8 cellular contexts compared by ENCODE assay signal in genomic region chr17:28227278-28228108, GRCh38.
DNase-seq lines count a peak whose midpoint lies in the region; ATAC-seq and TF ChIP-seq lines count a peak whose summit lies in the region.

No MANE protein-coding gene starts in this region.

- no peak overlapping the region for H2BK15ac ChIP-seq in mesendoderm (replicated peaks; ENCODE audit: low read depth)

- H3K56ac ChIP-seq in mesendoderm (ENCODE audit: low read length) = peak overlapping the region; percentile 97

- no peaks in the 10 kb centered on the region for H3K79me1 ChIP-seq in mesendoderm (ENCODE audit: low read length)

- no peak for TF ChIP-seq RAD21 in SK-N-SH (IDR thresholded peaks at IDR 0.05; ENCODE audit: low read length)

- H2AFZ ChIP-seq in SK-N-SH (ENCODE audit: low read depth) = peak overlapping the region; percentile 65; the same call in 1 of the 2 replicates

- H3F3A ChIP-seq in SK-N-SH (replicated peaks; ENCODE audit: insufficient read depth) = no peaks in the 10 kb centered on the region

- POLR2A ChIA-PET in SK-N-SH (lab: Yijun Ruan, JAX) = no interaction called here

- H4K5ac ChIP-seq in mesendoderm (ENCODE audit: low read length) = no peak overlapping the region

- no peak overlapping the region for H2BK5ac ChIP-seq in mesendoderm (ENCODE audit: low read length)

- H2BK120ac ChIP-seq in mesendoderm (ENCODE audit: low read depth, low read length) = no peak overlapping the region

- no peak for TF ChIP-seq CTCF in AG09309 (IDR thresholded peaks at IDR 0.05; ENCODE audit: control insufficient read depth, insufficient read depth, low read depth, low read length, missing control alignments)
- TF ChIP-seq CTCF in SK-N-SH (IDR thresholded peaks at IDR 0.05) = no peak
- peak in 1 of 6 experiments; percentile 9 for TF ChIP-seq CTCF in thyroid gland (IDR thresholded peaks at IDR 0.05)

- H3K18ac ChIP-seq in mesendoderm (ENCODE audit: low read length) = peak overlapping the region; percentile 35

- H3K79me2 ChIP-seq in SK-N-SH (ENCODE audit: insufficient read depth) (no peaks in the 10 kb centered on the region), mesendoderm (ENCODE audit: control insufficient read depth, insufficient read depth, low read length) (no peaks in the 10 kb centered on the region)

- no peaks in the 10 kb centered on the region for H3K9me3 ChIP-seq in SK-N-SH
- H3K9me3 ChIP-seq in ectodermal cell (ENCODE audit: control insufficient read depth, low read length) = no peaks in the 10 kb centered on the region
- H3K9me3 ChIP-seq in thyroid gland = no peaks in the 10 kb centered on the region

- H2AK5ac ChIP-seq in mesendoderm (ENCODE audit: low read length) = no peak overlapping the region

- H3K9ac ChIP-seq in SK-N-SH = peak overlapping the region; percentile 41
- H3K9ac ChIP-seq in mesendoderm (ENCODE audit: low read length) = peak overlapping the region; percentile 88

- no peaks in the 10 kb centered on the region for H3K36me3 ChIP-seq in SK-N-SH (replicated peaks in 1 of 2; ENCODE audit: control insufficient read depth in 1 of 2, insufficient read depth in 2 of 2, low read length in 1 of 2)
- H3K36me3 ChIP-seq in ectodermal cell (ENCODE audit: control insufficient read depth, insufficient read depth, low read length) = no peaks in the 10 kb centered on the region
- H3K36me3 ChIP-seq in mesendoderm (ENCODE audit: control insufficient read depth, insufficient read depth, low read length) = no peaks in the 10 kb centered on the region
- no peaks in the 10 kb centered on the region for H3K36me3 ChIP-seq in thyroid gland

- peak overlapping the region in 1 of 2 experiments; percentile 67; a peak in 1 of 4 replicates for H3K27ac ChIP-seq in SK-N-SH (ENCODE audit: low read depth in 2 of 2, low read length in 1 of 2)
- peak overlapping the region; percentile 82 for H3K27ac ChIP-seq in ectodermal cell (ENCODE audit: insufficient read depth, low read depth, low read length, poor library complexity, severe bottlenecking)
- no peak overlapping the region for H3K27ac ChIP-seq in mesendoderm (ENCODE audit: low read depth, low read length)
- peak overlapping the region; percentile 56 to 61 (median 59) for H3K27ac ChIP-seq in thyroid gland

- H3K4me1 ChIP-seq in SK-N-SH (ENCODE audit: control insufficient read depth in 1 of 2, insufficient read depth in 2 of 2, low read depth in 1 of 2, low read length in 1 of 2) = peaks cover 0 to 32% of the 10 kb centered on the region in 2 experiments; a peak in 1 of 4 replicates
- H3K4me1 ChIP-seq in ectodermal cell (ENCODE audit: control insufficient read depth, insufficient read depth, low read length) = peaks cover 14% of the 10 kb centered on the region
- peaks cover 4% of the 10 kb centered on the region for H3K4me1 ChIP-seq in mesendoderm (ENCODE audit: control insufficient read depth, low read depth, low read length)
- H3K4me1 ChIP-seq in thyroid gland = peaks cover 20 to 34% of the 10 kb centered on the region in 2 donors

- TF ChIP-seq POLR2A in thyroid gland (IDR thresholded peaks at IDR 0.05) = peak in 1 of 2 donors; percentile 62

- no peaks in the 10 kb centered on the region for H3K9me2 ChIP-seq in SK-N-SH

- DNase-seq in AG09309 (ENCODE audit: low read depth) (no peak), HK-2 (ENCODE audit: unreplicated experiment) (peak; percentile 48), SK-N-SH (peak; percentile 94), mesendoderm (peak; percentile 99), thyroid gland (peak; percentile 90)
- DNase-seq in effector CD8-positive, alpha-beta T cell (lab: John Stamatoyannopoulos, UW) = no peak

- H3K4me2 ChIP-seq in SK-N-SH (peak overlapping the region; percentile 81), mesendoderm (ENCODE audit: low read length) (peak overlapping the region; percentile 93)

- peak overlapping the region; percentile 18 for H3K4ac ChIP-seq in mesendoderm (ENCODE audit: low read depth, low read length)

- CTCF ChIA-PET in SK-N-SH (lab: Yijun Ruan, JAX) = interaction anchor here (1.2 to 11.7 kb wide), 4 partner anchors 21 to 334 kb away, joined by 3 to 93 read pairs (median 4); no protein-coding TSS in a partner anchor

- no peak overlapping the region for H4K8ac ChIP-seq in mesendoderm (ENCODE audit: low read depth, low read length)

- intact Hi-C loops in thyroid gland (cut with DNase I) = no loop called here

- no peak for TF ChIP-seq EP300 in SK-N-SH (IDR thresholded peaks at IDR 0.05; ENCODE audit: borderline replicate concordance in 1 of 2, low read depth in 1 of 2, low read length in 1 of 2)

- peak overlapping the region; percentile 97 for H3K23ac ChIP-seq in mesendoderm (ENCODE audit: low read length)

- ATAC-seq in HG03095 (IDR thresholded peaks at IDR 0.05; ENCODE audit: unreplicated experiment) = no peak

- no peaks in the 10 kb centered on the region for H4K20me1 ChIP-seq in SK-N-SH (ENCODE audit: insufficient read depth)

- H3K4me3 ChIP-seq in AG09309 (ENCODE audit: control insufficient read depth, low read depth, low read length) (peak overlapping the region; percentile 50), SK-N-SH (ENCODE audit: low read depth in 2 of 2, low read length in 1 of 2) (peak overlapping the region; percentile 54 to 58), ectodermal cell (ENCODE audit: insufficient read depth, low read depth, low read length) (peak overlapping the region; percentile 60), mesendoderm (ENCODE audit: low read length) (peak overlapping the region; percentile 65), thyroid gland (replicated peaks in 1 of 3) (peak overlapping the region in 2 of 3 donors; percentile 18 to 24)

- WGBS in SK-N-SH (ENCODE audit: low lambda C conversion rate) = 9% methylated on average over 39 of the region's 68 CpGs
- 3% methylated on average over 68 of the region's 68 CpGs for WGBS in ectodermal cell, 2 experiments
- WGBS in mesendoderm (ENCODE audit: extremely low coverage, insufficient coverage, low lambda C conversion rate) = no CpG with 5 or more reads among the region's 68 CpGs
- WGBS in thyroid gland, 2 donors = 1 to 10% methylated on average over 26 to 49 of the region's 68 CpGs

- H3K27me3 ChIP-seq in SK-N-SH (ENCODE audit: insufficient read depth) = no peaks in the 10 kb centered on the region; the same call in 1 of the 2 replicates
- H3K27me3 ChIP-seq in ectodermal cell (ENCODE audit: control insufficient read depth, insufficient read depth, low read length, poor library complexity, severe bottlenecking) = peaks cover 3% of the 10 kb centered on the region
- H3K27me3 ChIP-seq in mesendoderm (ENCODE audit: insufficient read depth, low read length, poor library complexity) = no peaks in the 10 kb centered on the region
- no peaks in the 10 kb centered on the region for H3K27me3 ChIP-seq in thyroid gland

TF ChIP-seq in SK-N-SH, 30 proteins besides CTCF, POLR2A, EP300 and RAD21:
- TF ChIP-seq RFX5 (IDR thresholded peaks at IDR 0.05; ENCODE audit: low read length) (no peak), MAX (IDR thresholded peaks at IDR 0.05; ENCODE audit: low read depth) (no peak; the same call in 1 of the 2 replicates), TAF1 (IDR thresholded peaks at IDR 0.05; ENCODE audit: borderline replicate concordance, low read depth, low read length) (no peak), IRF3 (IDR thresholded peaks at IDR 0.05; ENCODE audit: low read depth, low read length) (no peak), NRF1 (IDR thresholded peaks at IDR 0.05; ENCODE audit: low read depth, low read length) (peak; percentile 48), NFIC (IDR thresholded peaks at IDR 0.05; ENCODE audit: borderline replicate concordance) (no peak), SIN3A (IDR thresholded peaks at IDR 0.05; ENCODE audit: borderline replicate concordance, low read depth, low read length) (no peak), YY1 (IDR thresholded peaks at IDR 0.05; ENCODE audit: low read depth) (no peak)

Comparison
In these comparisons a context has a peak if more than half of its experiments do, and no peak if none do; other contexts are left out.
1. DNase-seq: peak in HK-2 (single experiment), SK-N-SH (single experiment), mesendoderm (single experiment) and thyroid gland (2 of 2); none in AG09309 (single experiment) and effector CD8-positive, alpha-beta T cell (single experiment).
2. Peak in every context shown above with its lines, with median percentiles within 50 percentile points of each other: H3K4me3 ChIP-seq.